ENCODE assay signal across 9 cellular contexts in the genomic region with DNA sequence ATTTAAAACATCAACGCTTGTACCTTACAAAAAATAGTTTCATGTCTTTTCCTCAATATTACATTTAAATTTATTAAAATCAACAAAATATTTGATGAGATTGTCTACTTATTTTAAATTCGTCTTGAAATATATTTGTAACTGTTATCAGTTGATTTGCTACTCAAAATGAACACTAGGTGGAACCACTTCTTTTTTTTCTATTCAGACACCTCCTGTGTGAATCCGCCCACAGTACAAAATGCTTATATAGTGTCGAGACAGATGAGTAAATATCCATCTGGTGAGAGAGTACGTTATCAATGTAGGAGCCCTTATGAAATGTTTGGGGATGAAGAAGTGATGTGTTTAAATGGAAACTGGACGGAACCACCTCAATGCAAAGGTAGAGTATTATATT. TPM values are rescaled to one million over a fixed set of nuclear protein-coding genes. Genes with fewer than 3 reads are reported as not detected.
DNase-seq lines count a peak whose midpoint lies in the region; ATAC-seq and TF ChIP-seq lines count a peak whose summit lies in the region.
"Not testable (repeated sequence)": the region's sequence is repeated elsewhere in the genome, so short reads cannot be mapped to it uniquely, and the experiment has no call there.
"Had no signal": no experiment of that assay in that cellular context is flagged by ENCODE, and none has a peak within 500 bp of the region (broad histone marks: within the 10 kb centered on the region; RNA-seq: fewer than 3 reads in every experiment).

No MANE protein-coding gene starts in this region.

- H4K20me1 ChIP-seq in IMR-90 (ENCODE audit: insufficient read depth, low read length) = not testable (repeated sequence)

- H3K4me2 ChIP-seq in IMR-90 (ENCODE audit: low read depth, low read length) = peak overlapping the region; percentile 28; the same call in 1 of the 2 replicates
- not testable (repeated sequence) for H3K4me2 ChIP-seq in mesendoderm (ENCODE audit: low read length)

- CTCF ChIA-PET in IMR-90 (lab: Yijun Ruan, JAX) = not testable (repeated sequence)

- H3K27ac ChIP-seq in IMR-90 (ENCODE audit: insufficient read depth, low read length); endodermal cell (ENCODE audit: low read depth, low read length); mesendoderm (ENCODE audit: low read depth, low read length): not testable (repeated sequence)

- intact Hi-C loops in IMR-90 (cut with micrococcal nuclease) = loop anchor here (5.0 kb wide), 1 partner anchor 614 kb away; no protein-coding TSS in a partner anchor

- not testable (repeated sequence) for H3K79me2 ChIP-seq in mesendoderm (ENCODE audit: control insufficient read depth, insufficient read depth, low read length)

- H3K36me3 ChIP-seq in IMR-90 (ENCODE audit: control insufficient read depth, insufficient read depth, low read length); endodermal cell (ENCODE audit: control insufficient read depth, insufficient read depth, low read length); mesendoderm (ENCODE audit: control insufficient read depth, insufficient read depth, low read length): not testable (repeated sequence)

- not testable (repeated sequence) for H4K8ac ChIP-seq in IMR-90 (ENCODE audit: low read depth in 2 of 2, low read length in 2 of 2); mesendoderm (ENCODE audit: low read depth, low read length)

- WGBS in IMR-90 (ENCODE audit: extremely low coverage in 2 of 2, insufficient read length in 1 of 2), 2 experiments = no CpG with 5 or more reads among the region's 6 CpGs
- 36 to 58% methylated on average over 3 to 5 of the region's 6 CpGs for WGBS in endodermal cell (ENCODE audit: insufficient coverage in 1 of 2, insufficient read length in 1 of 2), 2 experiments
- no CpG with 5 or more reads among the region's 6 CpGs for WGBS in mesendoderm (ENCODE audit: extremely low coverage, insufficient coverage, low lambda C conversion rate)

- not testable (repeated sequence) for H3K18ac ChIP-seq in IMR-90 (ENCODE audit: low read depth, low read length); mesendoderm (ENCODE audit: low read length)

- dilution Hi-C loops in IMR-90 (cut with HindIII; ENCODE audit: low sequenced_read_pairs, unreplicated experiment) = not testable (repeated sequence)

- not testable (repeated sequence) for H3K23ac ChIP-seq in IMR-90 (ENCODE audit: low read depth, low read length); mesendoderm (ENCODE audit: low read length)

- POLR2A ChIA-PET in IMR-90 (lab: Charles Lee; ENCODE audit: unreplicated experiment) = not testable (repeated sequence)

- TF ChIP-seq CTCF in IMR-90 (conservative IDR thresholded peaks at IDR 0.05; ENCODE audit: low read depth, low read length) (peak; percentile 39; the same call in 1 of the 2 replicates), endodermal cell (conservative IDR thresholded peaks at IDR 0.05) (peak; percentile 78)

- TF ChIP-seq POLR2A in IMR-90 (IDR thresholded peaks at IDR 0.05; ENCODE audit: low read depth, low read length) = not testable (repeated sequence)

- not testable (repeated sequence) for H2BK15ac ChIP-seq in IMR-90 (ENCODE audit: low read depth, low read length); mesendoderm (replicated peaks; ENCODE audit: low read depth)

- H3K9ac ChIP-seq in IMR-90 (ENCODE audit: low read depth, low read length); endodermal cell (ENCODE audit: extremely low read depth, low read length, poor library complexity, severe bottlenecking); mesendoderm (ENCODE audit: low read length): not testable (repeated sequence)

- not testable (repeated sequence) for H2BK120ac ChIP-seq in IMR-90 (ENCODE audit: low read depth, low read length); mesendoderm (ENCODE audit: low read depth, low read length)

- H3K4me3 ChIP-seq in IMR-90 (ENCODE audit: insufficient read depth, low read depth, low read length); endodermal cell (ENCODE audit: low read length); mesendoderm (ENCODE audit: low read length): not testable (repeated sequence)

- H4K91ac ChIP-seq in IMR-90 (ENCODE audit: insufficient read depth, low read depth, low read length) = not testable (repeated sequence)

- H2AK9ac ChIP-seq in IMR-90 (replicated peaks; ENCODE audit: low read depth, low read length, poor library complexity) = not testable (repeated sequence)

- H3K14ac ChIP-seq in IMR-90 (replicated peaks; ENCODE audit: low read depth, low read length) = not testable (repeated sequence)

- not testable (repeated sequence) for H4K5ac ChIP-seq in IMR-90 (ENCODE audit: low read depth, low read length); mesendoderm (ENCODE audit: low read length)

- ATAC-seq in GM18517 (IDR thresholded peaks at IDR 0.05; ENCODE audit: unreplicated experiment) = peak; percentile 89
- peak; percentile 93 for ATAC-seq in HG02623 (IDR thresholded peaks at IDR 0.05; ENCODE audit: unreplicated experiment)
- peak; percentile 66; the same call in 1 of the 2 replicates for ATAC-seq in IMR-90 (ENCODE audit: low read depth)

- not testable (repeated sequence) for H2AFZ ChIP-seq in IMR-90 (replicated peaks; ENCODE audit: low read length, poor library complexity)

- H3K4me1 ChIP-seq in IMR-90 (ENCODE audit: control insufficient read depth, insufficient read depth, low read length); endodermal cell (ENCODE audit: control insufficient read depth, insufficient read depth, low read length); mesendoderm (ENCODE audit: control insufficient read depth, low read depth, low read length): not testable (repeated sequence)

- not testable (repeated sequence) for H3K4ac ChIP-seq in IMR-90 (ENCODE audit: low read depth, low read length); mesendoderm (ENCODE audit: low read depth, low read length)

- H3K4me3 Mint-ChIP-seq in endodermal cell = not testable (repeated sequence)

- DNase-seq in CD1c-positive myeloid dendritic cell (ENCODE audit: extremely low spot score) = peak; percentile 27
- DNase-seq in IMR-90 = peak; percentile 49
- peak; percentile 4 for DNase-seq in NCI-H2171 (lab: John Stamatoyannopoulos, UW)
- DNase-seq in SIG-M5 treated with dmso at 0.1 percent for 504 hours (lab: John Stamatoyannopoulos, UW; ENCODE audit: unreplicated experiment) = peak; percentile 55
- not testable (repeated sequence) for DNase-seq in endodermal cell
- DNase-seq in mesendoderm = peak; percentile 25

- not testable (repeated sequence) for H3K9me1 ChIP-seq in IMR-90 (ENCODE audit: insufficient read depth, low read length)

- not testable (repeated sequence) for TF ChIP-seq RAD21 in IMR-90 (IDR thresholded peaks at IDR 0.05; ENCODE audit: low read length)

- H3K4me1 Mint-ChIP-seq in endodermal cell = not testable (repeated sequence)

- H3K56ac ChIP-seq in IMR-90 (ENCODE audit: extremely low read depth, insufficient read depth, low read length); mesendoderm (ENCODE audit: low read length): not testable (repeated sequence)

- not testable (repeated sequence) for H3K79me1 ChIP-seq in IMR-90 (ENCODE audit: low read depth in 1 of 2, low read length in 2 of 2); mesendoderm (ENCODE audit: low read length)

- in situ Hi-C loops in IMR-90 (cut with MboI; ENCODE audit: low sequenced_read_pairs) = not testable (repeated sequence)

- H3K9me3 Mint-ChIP-seq in endodermal cell = peaks cover 19% of the 10 kb centered on the region

- H3K27ac Mint-ChIP-seq in endodermal cell = not testable (repeated sequence)

- not testable (repeated sequence) for H2BK20ac ChIP-seq in IMR-90 (ENCODE audit: low read depth, low read length)

- not testable (repeated sequence) for H2AK5ac ChIP-seq in IMR-90 (ENCODE audit: low read depth, low read length); mesendoderm (ENCODE audit: low read length)

- H3K36me3 Mint-ChIP-seq in endodermal cell (ENCODE audit: low read depth) = not testable (repeated sequence)

- H2BK5ac ChIP-seq in IMR-90 (ENCODE audit: low read depth, low read length, poor library complexity, severe bottlenecking); mesendoderm (ENCODE audit: low read length): not testable (repeated sequence)

- H3K9me3 ChIP-seq in IMR-90 (ENCODE audit: control insufficient read depth, insufficient read depth, low read length); endodermal cell (ENCODE audit: control insufficient read depth, low read length): not testable (repeated sequence)

- not testable (repeated sequence) for H3K27me3 Mint-ChIP-seq in endodermal cell (ENCODE audit: insufficient read depth)

- BruUV-seq in IMR-90 (replicated peaks; lab: Mats Ljungman, UMichigan) = not testable (repeated sequence)

- not testable (repeated sequence) for H3K27me3 ChIP-seq in IMR-90 (ENCODE audit: control insufficient read depth, insufficient read depth, low read length); endodermal cell (ENCODE audit: control insufficient read depth, insufficient read depth, low read length, poor library complexity, severe bottlenecking); mesendoderm (ENCODE audit: insufficient read depth, low read length, poor library complexity)

TF ChIP-seq in IMR-90, 13 proteins besides CTCF, POLR2A, EP300 and RAD21:
- TF ChIP-seq SMC3 (IDR thresholded peaks at IDR 0.05; ENCODE audit: low read depth, low read length) = 0 out of 2 replicates have a peak, but pooled peaks have one; percentile 14

RNA-seq across cellular contexts. Expression of a gene that starts 31.4 kb away (rescaled TPM):
- not detected in 2 replicates for total RNA-seq in IMR-90 (2012; rRNA removed)
- not detected in 2 replicates for polyA plus RNA-seq in IMR-90 (2012; rRNA removed)
- not detected in 2 replicates for polyA plus RNA-seq in IMR-90 (2012; cell fraction: cytosol; rRNA removed)
- not detected in 2 replicates for polyA plus RNA-seq in IMR-90 (2012; cell fraction: nucleus; rRNA removed; ENCODE audit: low replicate concordance)
- 1 to 10 TPM in 1 of 2 donors, not detected in 1; 1.0 TPM for total RNA-seq in endodermal cell
- polyA plus RNA-seq in endodermal cell (2013, experiment 1 of 2) = 0.50 TPM
- polyA plus RNA-seq in endodermal cell (2013, experiment 2 of 2) = 0.66 TPM
- polyA plus RNA-seq in mesendoderm (2013, experiment 1 of 2) = 0.11 TPM
- polyA plus RNA-seq in mesendoderm (2013, experiment 2 of 2) = 0.07 TPM
- total RNA-seq: CD8-positive, alpha-beta memory T cell had no signal
- polyA plus RNA-seq: CD8-positive, alpha-beta memory T cell had no signal
